ENCODE assay signal across 29 cellular contexts in genomic region chr6:37638414-37639079, GRCh38. TPM values are rescaled to one million over a fixed set of nuclear protein-coding genes. Genes with fewer than 3 reads are reported as not detected.
DNase-seq lines count a peak whose midpoint lies in the region; ATAC-seq, FAIRE-seq and TF ChIP-seq lines count a peak whose summit lies in the region.
"Had no signal": no experiment of that assay in that cellular context is flagged by ENCODE, and none has a peak within 500 bp of the region (broad histone marks: within the 10 kb centered on the region; RNA-seq: fewer than 3 reads in every experiment).

No MANE protein-coding gene starts in this region.

- TF ChIP-seq POLR2A in testis (IDR thresholded peaks at IDR 0.05) = no peak

- H3K4me2 ChIP-seq in astrocyte (ENCODE audit: low read length) = no peak overlapping the region

- H3K9me3 ChIP-seq in astrocyte (ENCODE audit: insufficient read depth, low read depth, low read length) (no peaks in the 10 kb centered on the region), testis (no peaks in the 10 kb centered on the region)
- H3K9me3 ChIP-seq: ascending aorta, BE2C, MG63, neutrophil, spleen, transverse colon had no signal

- no peak overlapping the region for H3K4me3 ChIP-seq in astrocyte (ENCODE audit: insufficient read depth, low read depth, low read length)
- H3K4me3 ChIP-seq in fibroblast of the aortic adventitia (ENCODE audit: low read depth, low read length) = no peak overlapping the region
- no peak overlapping the region for H3K4me3 ChIP-seq in testis
- H3K4me3 ChIP-seq: ascending aorta, MG63, spleen, transverse colon had no signal

- H3K4me1 ChIP-seq in astrocyte (ENCODE audit: insufficient read depth, low read length) (no peaks in the 10 kb centered on the region), testis (no peaks in the 10 kb centered on the region)
- H3K4me1 ChIP-seq: ascending aorta, transverse colon had no signal

- H3K9ac ChIP-seq in astrocyte (ENCODE audit: low read length) = no peak overlapping the region

- no peaks in the 10 kb centered on the region for H4K20me1 ChIP-seq in astrocyte (ENCODE audit: insufficient read depth, low read length)

- 79 to 88% methylated on average over 9 of the region's 9 CpGs for WGBS in testis, 2 donors

- H3K79me2 ChIP-seq in astrocyte (ENCODE audit: insufficient read depth, low read length) = no peaks in the 10 kb centered on the region

- no peak for ATAC-seq in GM21367 (IDR thresholded peaks at IDR 0.05; ENCODE audit: unreplicated experiment)
- ATAC-seq: foreskin keratinocyte had no signal

- TF ChIP-seq CTCF in astrocyte (IDR thresholded peaks at IDR 0.05; ENCODE audit: insufficient read depth, low read depth, low read length) (no peak), fibroblast of the aortic adventitia (IDR thresholded peaks at IDR 0.05; ENCODE audit: insufficient read depth, low read length) (no peak), type B pancreatic cell (conservative IDR thresholded peaks at IDR 0.05) (no peak), testis (IDR thresholded peaks at IDR 0.05) (no peak)

- H2AFZ ChIP-seq in astrocyte (ENCODE audit: low read depth, low read length) = no peak overlapping the region

- H3K27ac ChIP-seq in astrocyte (ENCODE audit: low read depth, low read length) (no peak overlapping the region), testis (no peak overlapping the region)
- H3K27ac ChIP-seq: ascending aorta, foreskin keratinocyte, neutrophil, spleen, transverse colon, VCaP had no signal

- H3K4me3 Mint-ChIP-seq in T-helper 2 cell treated with Interferon-gamma antibody and Interleukin-4, amounts not matched to agents 5 μg/mL and 100 μg/mL, for 36 hours = no peak overlapping the region
- no peak overlapping the region for H3K4me3 Mint-ChIP-seq in astrocyte (ENCODE audit: unreplicated experiment)
- H3K4me3 Mint-ChIP-seq in type B pancreatic cell = no peak overlapping the region
- H3K4me3 Mint-ChIP-seq: IgD-negative memory B cell; stimulated activated naive CD8-positive, alpha-beta T cell treated with anti-CD3 and anti-CD28 coated beads, Interleukin-15, Interleukin-2, amounts not matched to agents 100 ng/mL and 50 ng/mL, for 24 hours had no signal

- H3K4me1 Mint-ChIP-seq in T-helper 2 cell treated with Interferon-gamma antibody and Interleukin-4, amounts not matched to agents 5 μg/mL and 100 μg/mL, for 36 hours (ENCODE audit: low read depth) = peaks cover 12% of the 10 kb centered on the region
- no peaks in the 10 kb centered on the region for H3K4me1 Mint-ChIP-seq in astrocyte (ENCODE audit: low read depth, unreplicated experiment)
- H3K4me1 Mint-ChIP-seq in type B pancreatic cell (ENCODE audit: unreplicated experiment) = no peaks in the 10 kb centered on the region

- no peak for DNase-seq in T-helper 2 cell treated with Interferon-gamma antibody and Interleukin-4, amounts not matched to agents 5 μg/mL and 100 μg/mL, for 36 hours (ENCODE audit: low spot score)
- no peak for DNase-seq in T-helper 2 cell
- no peak for DNase-seq in astrocyte (ENCODE audit: low read depth)
- DNase-seq in fibroblast of the aortic adventitia (ENCODE audit: low read depth) = peak; percentile 46
- DNase-seq in type B pancreatic cell (ENCODE audit: extremely low spot score, unreplicated experiment) = no peak
- DNase-seq in testis = no peak
- DNase-seq in RKO (ENCODE audit: low spot score) = no peak
- DNase-seq: 8988T; activated naive CD4-positive, alpha-beta T cell; BE2C; DND-41; effector CD8-positive, alpha-beta T cell; hippocampal formation; MG63; NCI-H1417 treated with DMSO at 0.1 percent for 48 hours; NCI-H526; retina; spleen; stimulated activated CD4-positive, alpha-beta T cell treated with anti-CD3 and anti-CD28 coated beads, Interleukin-4, amount 100 ng/mL, for 24 hours; SW 1271; transverse colon had no signal

- intact Hi-C loops in testis (cut with DNase I; ENCODE audit: low total_unique reads) = no loop called here

- H3K27me3 Mint-ChIP-seq in T-helper 2 cell treated with Interferon-gamma antibody and Interleukin-4, amounts not matched to agents 5 μg/mL and 100 μg/mL, for 36 hours (ENCODE audit: low read depth) = peaks cover 2% of the 10 kb centered on the region
- peaks cover 78% of the 10 kb centered on the region for H3K27me3 Mint-ChIP-seq in astrocyte (ENCODE audit: low read depth, unreplicated experiment)
- peaks cover 14% of the 10 kb centered on the region for H3K27me3 Mint-ChIP-seq in type B pancreatic cell
- H3K27me3 Mint-ChIP-seq: IgD-negative memory B cell; stimulated activated naive CD8-positive, alpha-beta T cell treated with anti-CD3 and anti-CD28 coated beads, Interleukin-15, Interleukin-2, amounts not matched to agents 100 ng/mL and 50 ng/mL, for 24 hours had no signal

- H3K27ac Mint-ChIP-seq in T-helper 2 cell treated with Interferon-gamma antibody and Interleukin-4, amounts not matched to agents 5 μg/mL and 100 μg/mL, for 36 hours = peak overlapping the region; percentile 37
- H3K27ac Mint-ChIP-seq in astrocyte (ENCODE audit: unreplicated experiment) = peak overlapping the region; percentile 7
- H3K27ac Mint-ChIP-seq in type B pancreatic cell = peak overlapping the region; percentile 56
- H3K27ac Mint-ChIP-seq: IgD-negative memory B cell; stimulated activated naive CD8-positive, alpha-beta T cell treated with anti-CD3 and anti-CD28 coated beads, Interleukin-15, Interleukin-2, amounts not matched to agents 100 ng/mL and 50 ng/mL, for 24 hours had no signal

- no peaks in the 10 kb centered on the region for H3K27me3 ChIP-seq in astrocyte (ENCODE audit: insufficient read depth, low read length)
- no peaks in the 10 kb centered on the region for H3K27me3 ChIP-seq in testis
- H3K27me3 ChIP-seq: ascending aorta, BE2C, MG63, spleen, transverse colon had no signal

- no peak for FAIRE-seq in astrocyte (lab: Jason Lieb, UNC)
- FAIRE-seq: islet of Langerhans had no signal

- H3K36me3 ChIP-seq in astrocyte (ENCODE audit: insufficient read depth, low read length) (no peaks in the 10 kb centered on the region), testis (ENCODE audit: low read depth, missing control alignments) (no peaks in the 10 kb centered on the region)
- H3K36me3 ChIP-seq: ascending aorta, MG63, neutrophil, spleen, transverse colon had no signal

- H3K36me3 Mint-ChIP-seq in T-helper 2 cell treated with Interferon-gamma antibody and Interleukin-4, amounts not matched to agents 5 μg/mL and 100 μg/mL, for 36 hours (ENCODE audit: low read depth) = peaks cover 8% of the 10 kb centered on the region
- H3K36me3 Mint-ChIP-seq in astrocyte (ENCODE audit: low read depth, unreplicated experiment) = peaks cover 13% of the 10 kb centered on the region
- H3K36me3 Mint-ChIP-seq in type B pancreatic cell = no peaks in the 10 kb centered on the region

- no peaks in the 10 kb centered on the region for H3K9me3 Mint-ChIP-seq in T-helper 2 cell treated with Interferon-gamma antibody and Interleukin-4, amounts not matched to agents 5 μg/mL and 100 μg/mL, for 36 hours
- peaks cover 8% of the 10 kb centered on the region for H3K9me3 Mint-ChIP-seq in astrocyte (ENCODE audit: unreplicated experiment)
- no peaks in the 10 kb centered on the region for H3K9me3 Mint-ChIP-seq in type B pancreatic cell
- H3K9me3 Mint-ChIP-seq: stimulated activated naive CD8-positive, alpha-beta T cell treated with anti-CD3 and anti-CD28 coated beads, Interleukin-15, Interleukin-2, amounts not matched to agents 100 ng/mL and 50 ng/mL, for 24 hours had no signal

RNA-seq across cellular contexts. Expression of gene MDGA1, which starts 59.1 kb away (rescaled TPM):
- total RNA-seq in astrocyte (5.5 and 5.9 TPM in 2 replicates), fibroblast of the aortic adventitia (ENCODE audit: low replicate concordance) (5.1 and 11.4 TPM in 2 replicates), type B pancreatic cell (ENCODE audit: low replicate concordance) (10.8 and 24.9 TPM in 2 replicates), testis (10 to 100 TPM in 1 of 2 donors, 1 to 10 TPM in 1; 5.9 to 16.0 TPM)
- 7.0 TPM for polyA plus RNA-seq in testis (ENCODE audit: insufficient read depth, low read depth, low replicate concordance)
